ENCODE assay signal across 8 cellular contexts in genomic region chr4:780255-780654, GRCh38. TPM values are rescaled to one million over a fixed set of nuclear protein-coding genes. Genes with fewer than 3 reads are reported as not detected.
DNase-seq lines count a peak whose midpoint lies in the region; ATAC-seq and TF ChIP-seq lines count a peak whose summit lies in the region.
"Not testable (repeated sequence)": the region's sequence is repeated elsewhere in the genome, so short reads cannot be mapped to it uniquely, and the experiment has no call there.

No MANE protein-coding gene starts in this region.

- H3K4me3 Mint-ChIP-seq in activated CD4-positive, alpha-beta T cell treated with anti-CD3 and anti-CD28 coated beads, Interleukin-2, amount 10 ng/mL, durations not matched to agents 7 days and 5 days = peak overlapping the region; percentile 83
- H3K4me3 Mint-ChIP-seq in MCF 10A (ENCODE audit: unreplicated experiment) (peak overlapping the region; percentile 81), memory B cell (peak overlapping the region; percentile 92), progenitor cell of endocrine pancreas (ENCODE audit: low read depth) (peak overlapping the region; percentile 83)

- peaks cover 62% of the 10 kb centered on the region for H3K79me2 ChIP-seq in DND-41 (ENCODE audit: insufficient read depth, low read length)

- H3K27me3 ChIP-seq in DND-41 (ENCODE audit: insufficient read depth, low read length, poor library complexity); MG63: not testable (repeated sequence)
- peaks cover 10% of the 10 kb centered on the region for H3K27me3 ChIP-seq in transverse colon

- peaks cover 56% of the 10 kb centered on the region for H3K4me1 Mint-ChIP-seq in activated CD4-positive, alpha-beta T cell treated with anti-CD3 and anti-CD28 coated beads, Interleukin-2, amount 10 ng/mL, durations not matched to agents 7 days and 5 days
- H3K4me1 Mint-ChIP-seq in MCF 10A (ENCODE audit: insufficient read depth, unreplicated experiment) (peaks cover 19% of the 10 kb centered on the region), memory B cell (peaks cover 31% of the 10 kb centered on the region), progenitor cell of endocrine pancreas (ENCODE audit: low read depth) (peaks cover 31% of the 10 kb centered on the region)

- POLR2A ChIA-PET in activated CD4-positive, alpha-beta T cell treated with anti-CD3 and anti-CD28 coated beads, Interleukin-2, amount 10 ng/mL, durations not matched to agents 7 days and 5 days (lab: Charles Lee) = interaction anchor here (0.7 kb wide), 1 partner anchor 152 kb away, joined by 4 read pairs; no protein-coding TSS in a partner anchor
- POLR2A ChIA-PET in MCF 10A (lab: Yijun Ruan, JAX) = interaction anchor here (1.3 to 5.2 kb wide), 2 partner anchors 12 to 75 kb away, joined by 3 to 68 read pairs; no protein-coding TSS in a partner anchor

- intact Hi-C loops in MCF 10A (cut with micrococcal nuclease); transverse colon (cut with DNase I; ENCODE audit: low total_unique reads): not testable (repeated sequence)

- peak overlapping the region; percentile 100 for H3K9ac ChIP-seq in DND-41 (ENCODE audit: low read depth, low read length)

- peaks cover 40% of the 10 kb centered on the region for H3K4me1 ChIP-seq in DND-41 (ENCODE audit: insufficient read depth, low read length)
- peaks cover 10 to 40% (median 24%) of the 10 kb centered on the region in 4 donors for H3K4me1 ChIP-seq in transverse colon

- in situ Hi-C loops in transverse colon (cut with MboI; ENCODE audit: low pct_ligation_motif_present in 1 of 4, low pct_unique_long_range_greater_than_20kb in 1 of 4, low sequenced_read_pairs in 3 of 4) = not testable (repeated sequence)

- H3K27ac ChIP-seq in DND-41 (ENCODE audit: low read length) (peak overlapping the region; percentile 95), transverse colon (peak overlapping the region in 3 of 4 donors; percentile 86 to 95 (median 90))

- not testable (repeated sequence) for TF ChIP-seq POLR2A in transverse colon (IDR thresholded peaks at IDR 0.05)

- peak overlapping the region; percentile 78 for H3K4me2 ChIP-seq in DND-41 (ENCODE audit: insufficient read depth, low read length)

- H3K27me3 Mint-ChIP-seq in activated CD4-positive, alpha-beta T cell treated with anti-CD3 and anti-CD28 coated beads, Interleukin-2, amount 10 ng/mL, durations not matched to agents 7 days and 5 days = peaks cover 12% of the 10 kb centered on the region
- not testable (repeated sequence) for H3K27me3 Mint-ChIP-seq in MCF 10A (ENCODE audit: insufficient read depth, unreplicated experiment); progenitor cell of endocrine pancreas
- peaks cover 13% of the 10 kb centered on the region for H3K27me3 Mint-ChIP-seq in memory B cell

- peaks cover 50% of the 10 kb centered on the region for H4K20me1 ChIP-seq in DND-41 (ENCODE audit: insufficient read depth, low read length)

- CTCF ChIA-PET in activated CD4-positive, alpha-beta T cell treated with anti-CD3 and anti-CD28 coated beads, Interleukin-2, amount 10 ng/mL, durations not matched to agents 7 days and 5 days (lab: Charles Lee) = interaction anchor here (1.8 kb wide), 1 partner anchor 38 kb away, joined by 4 read pairs; no protein-coding TSS in a partner anchor
- CTCF ChIA-PET in MCF 10A (lab: Yijun Ruan, JAX) = not testable (repeated sequence)

- 69% methylated on average over 10 of the region's 10 CpGs; no CpG with 5 or more reads in 1 of the 2 donors for WGBS in transverse colon (ENCODE audit: low coverage in 1 of 2), 2 donors

- not testable (repeated sequence) for H3K9me3 Mint-ChIP-seq in activated CD4-positive, alpha-beta T cell treated with anti-CD3 and anti-CD28 coated beads, Interleukin-2, amount 10 ng/mL, durations not matched to agents 7 days and 5 days; MCF 10A (ENCODE audit: unreplicated experiment); memory B cell; progenitor cell of endocrine pancreas (ENCODE audit: low read depth)

- not testable (repeated sequence) for ATAC-seq in DND-41 (ENCODE audit: insufficient read depth, low read depth); memory B cell (ENCODE audit: low read depth)

- BruUV-seq in MCF 10A (replicated peaks; lab: Mats Ljungman, UMichigan) = not testable (repeated sequence)

- H3K4me3 ChIP-seq in DND-41 (ENCODE audit: low read depth in 1 of 2, low read length in 2 of 2) (peak overlapping the region; percentile 99 to 100), MG63 (peak overlapping the region; percentile 97), fibroblast of pulmonary artery (replicated peaks; ENCODE audit: low read depth, low read length) (peak overlapping the region; percentile 92), transverse colon (peak overlapping the region in 3 of 4 donors; percentile 71 to 91 (median 87))

- peak overlapping the region; percentile 91 for H3K27ac Mint-ChIP-seq in activated CD4-positive, alpha-beta T cell treated with anti-CD3 and anti-CD28 coated beads, Interleukin-2, amount 10 ng/mL, durations not matched to agents 7 days and 5 days
- H3K27ac Mint-ChIP-seq in MCF 10A (ENCODE audit: low read depth, unreplicated experiment) = peak overlapping the region; percentile 94
- H3K27ac Mint-ChIP-seq in memory B cell = peak overlapping the region; percentile 94
- H3K27ac Mint-ChIP-seq in progenitor cell of endocrine pancreas = peak overlapping the region; percentile 94

- not testable (repeated sequence) for H3K9me3 ChIP-seq in DND-41 (ENCODE audit: insufficient read depth, low read length, severe bottlenecking); MG63; transverse colon

- not testable (repeated sequence) for TF ChIP-seq EP300 in transverse colon (IDR thresholded peaks at IDR 0.05; ENCODE audit: low read depth)

- not testable (repeated sequence) for H2AFZ ChIP-seq in DND-41 (ENCODE audit: low read depth, low read length)

- H3K36me3 ChIP-seq in DND-41 (ENCODE audit: insufficient read depth, low read length) = peaks cover 59% of the 10 kb centered on the region
- peaks cover 44% of the 10 kb centered on the region for H3K36me3 ChIP-seq in MG63
- H3K36me3 ChIP-seq in transverse colon = peaks cover 0 to 11% (median 4%) of the 10 kb centered on the region in 4 donors

- not testable (repeated sequence) for DNase-seq in DND-41; MG63; activated CD4-positive, alpha-beta T cell treated with anti-CD3 and anti-CD28 coated beads, Interleukin-2, amount 10 ng/mL, durations not matched to agents 7 days and 5 days; MCF 10A (ENCODE audit: unreplicated experiment); fibroblast of pulmonary artery (ENCODE audit: low read depth); memory B cell (ENCODE audit: low spot score in 2 of 2); progenitor cell of endocrine pancreas (ENCODE audit: low spot score, unreplicated experiment); transverse colon

- TF ChIP-seq CTCF in DND-41 (IDR thresholded peaks at IDR 0.05; ENCODE audit: borderline replicate concordance, extremely low read depth, low read length, poor library complexity, severe bottlenecking); MCF 10A (IDR thresholded peaks at IDR 0.05; ENCODE audit: unreplicated experiment); fibroblast of pulmonary artery (IDR thresholded peaks at IDR 0.05; ENCODE audit: low read length, missing control alignments); progenitor cell of endocrine pancreas (IDR thresholded peaks at IDR 0.05; ENCODE audit: unreplicated experiment); transverse colon (IDR thresholded peaks at IDR 0.05): not testable (repeated sequence)

- peaks cover 51% of the 10 kb centered on the region for H3K36me3 Mint-ChIP-seq in activated CD4-positive, alpha-beta T cell treated with anti-CD3 and anti-CD28 coated beads, Interleukin-2, amount 10 ng/mL, durations not matched to agents 7 days and 5 days (ENCODE audit: low read depth)
- peaks cover 50% of the 10 kb centered on the region for H3K36me3 Mint-ChIP-seq in MCF 10A (ENCODE audit: insufficient read depth, unreplicated experiment)
- H3K36me3 Mint-ChIP-seq in memory B cell = peaks cover 15% of the 10 kb centered on the region
- H3K36me3 Mint-ChIP-seq in progenitor cell of endocrine pancreas (ENCODE audit: insufficient read depth) = peaks cover 27% of the 10 kb centered on the region

RNA-seq across cellular contexts. Expression of gene CPLX1, which starts 45.7 kb away (rescaled TPM):
- total RNA-seq in MG63 (2014; rRNA removed; shearing (Covaris generic); ENCODE audit: low replicate concordance) = not detected in 2 replicates
- total RNA-seq in activated CD4-positive, alpha-beta T cell treated with anti-CD3 and anti-CD28 coated beads, Interleukin-2, amount 10 ng/mL, durations not matched to agents 7 days and 5 days = under 1 TPM; 0.17 to 0.42 TPM
- total RNA-seq in MCF 10A (2022) = 2.7 and 3.5 TPM in 2 replicates
- 1.4 and 2.0 TPM in 2 replicates for total RNA-seq in progenitor cell of endocrine pancreas
- total RNA-seq in transverse colon = 1 to 10 TPM in 1 of 4 donors, under 1 TPM in 2, not detected in 1; 0.32 to 3.7 (median 0.41) TPM
